ENCODE assay signal across 8 cellular contexts in the genomic region with DNA sequence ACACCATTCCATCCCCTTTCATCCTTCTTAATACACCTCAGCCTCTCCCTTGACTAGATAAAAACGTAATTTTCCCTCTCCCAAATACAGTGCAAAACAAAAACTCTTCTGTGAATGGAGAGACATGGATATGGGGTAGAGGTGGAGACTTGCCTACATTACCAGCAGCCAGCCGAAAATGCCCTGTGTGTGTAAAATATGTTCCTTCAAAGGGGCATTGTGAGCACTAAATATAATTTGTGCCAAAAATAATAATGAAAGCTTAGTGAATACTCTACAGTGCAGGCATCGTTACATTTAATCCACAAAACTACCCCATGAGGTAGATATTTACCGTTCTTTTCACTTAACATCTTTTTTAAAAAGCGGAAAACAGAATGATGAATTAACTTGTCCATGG. TPM values are rescaled to one million over a fixed set of nuclear protein-coding genes. Genes with fewer than 3 reads are reported as not detected.
DNase-seq lines count a peak whose midpoint lies in the region; ATAC-seq and TF ChIP-seq lines count a peak whose summit lies in the region.

No MANE protein-coding gene starts in this region.

- CTCF ChIA-PET in CD8-positive, alpha-beta memory T cell (lab: Charles Lee): interaction anchor here (2.2 kb wide), 1 partner anchor 160 kb away, joined by 6 read pairs; no protein-coding TSS in a partner anchor
- CTCF ChIA-PET in OCI-LY7 (lab: Charles Lee; ENCODE audit: unreplicated experiment): no interaction called here

- H3K36me3 ChIP-seq in CD8-positive, alpha-beta memory T cell (ENCODE audit: insufficient read depth, low read length): no peaks in the 10 kb centered on the region
- no peaks in the 10 kb centered on the region; the same call in 1 of the 2 replicates for H3K36me3 ChIP-seq in OCI-LY7 (ENCODE audit: insufficient read depth, low read length)

- H3K4me2 ChIP-seq in OCI-LY7 (ENCODE audit: low read length): no peak overlapping the region

- intact Hi-C loops in OCI-LY7 (cut with micrococcal nuclease; ENCODE audit: unreplicated experiment): no loop called here

- peaks cover 14 to 22% of the 10 kb centered on the region in 2 donors for H3K27me3 Mint-ChIP-seq in CD8-positive, alpha-beta memory T cell

- peaks cover 5% of the 10 kb centered on the region for H3K27me3 ChIP-seq in CD8-positive, alpha-beta memory T cell (ENCODE audit: insufficient read depth, low read length, poor library complexity, severe bottlenecking)

- peaks cover 17 to 28% (median 21%) of the 10 kb centered on the region in 5 donors for H3K9me3 Mint-ChIP-seq in CD8-positive, alpha-beta memory T cell

- H3K27ac Mint-ChIP-seq in CD8-positive, alpha-beta memory T cell: peak overlapping the region in 7 of 8 donors; percentile 70 to 99 (median 96)

- H3K36me3 Mint-ChIP-seq in CD8-positive, alpha-beta memory T cell: peaks cover 11 to 23% (median 22%) of the 10 kb centered on the region in 3 donors

- peak overlapping the region; percentile 90 for H3K4me3 ChIP-seq in CD8-positive, alpha-beta memory T cell (ENCODE audit: low read length)
- no peak overlapping the region for H3K4me3 ChIP-seq in OCI-LY7 (ENCODE audit: low read depth, low read length, poor library complexity, severe bottlenecking)
- peak overlapping the region; percentile 68 for H3K4me3 ChIP-seq in epithelial cell of proximal tubule (ENCODE audit: low read depth, low read length)

- POLR2A ChIA-PET in CD8-positive, alpha-beta memory T cell (lab: Charles Lee): no interaction called here
- POLR2A ChIA-PET in OCI-LY7 (lab: Charles Lee): no interaction called here

- H3K9me3 ChIP-seq in CD8-positive, alpha-beta memory T cell (ENCODE audit: low read length): peaks cover 14% of the 10 kb centered on the region
- H3K9me3 ChIP-seq in OCI-LY7 (ENCODE audit: low read length): peaks cover 14% of the 10 kb centered on the region; the same call in 1 of the 2 replicates

- no peak for DNase-seq in CD8-positive, alpha-beta memory T cell
- DNase-seq in OCI-LY7 (ENCODE audit: low spot score) (no peak), epithelial cell of proximal tubule (ENCODE audit: low read depth) (no peak), pons (ENCODE audit: low spot score) (peak; percentile 36), SW 1271 (lab: John Stamatoyannopoulos, UW) (no peak), HuH-7.5 (ENCODE audit: low spot score) (no peak), DMS114 treated with DMSO at 0.1 percent for 48 hours (lab: John Stamatoyannopoulos, UW; ENCODE audit: unreplicated experiment) (no peak)

- peaks cover 43 to 50% (median 44%) of the 10 kb centered on the region in 3 donors for H3K4me1 Mint-ChIP-seq in CD8-positive, alpha-beta memory T cell

- H3K27ac ChIP-seq in CD8-positive, alpha-beta memory T cell (ENCODE audit: low read depth, low read length): no peak overlapping the region
- no peak overlapping the region for H3K27ac ChIP-seq in OCI-LY7 (ENCODE audit: low read depth, low read length, poor library complexity, severe bottlenecking)

- peaks cover 31% of the 10 kb centered on the region for H3K4me1 ChIP-seq in CD8-positive, alpha-beta memory T cell (ENCODE audit: insufficient read depth, low read length)
- H3K4me1 ChIP-seq in OCI-LY7 (ENCODE audit: insufficient read depth, low read length, poor library complexity, severe bottlenecking): peaks cover 6% of the 10 kb centered on the region

- no peak for TF ChIP-seq CTCF in OCI-LY7 (conservative IDR thresholded peaks at IDR 0.05; ENCODE audit: low read length)
- TF ChIP-seq CTCF in epithelial cell of proximal tubule (conservative IDR thresholded peaks at IDR 0.05; ENCODE audit: low read depth, low read length): no peak

- no TSS peak for BruUV-seq in OCI-LY7 (replicated peaks; lab: Mats Ljungman, UMichigan)

- H2AFZ ChIP-seq in OCI-LY7 (ENCODE audit: low read length): peak overlapping the region; percentile 79; the same call in 1 of the 2 replicates

- ATAC-seq in HG03378 (IDR thresholded peaks at IDR 0.05; ENCODE audit: unreplicated experiment): no peak

- H3K4me3 Mint-ChIP-seq in CD8-positive, alpha-beta memory T cell: peak overlapping the region; percentile 92 to 99 (median 96)

- H3K9me2 ChIP-seq in OCI-LY7 (ENCODE audit: insufficient read depth, low read length): no peaks in the 10 kb centered on the region

- no peaks in the 10 kb centered on the region for H4K20me1 ChIP-seq in OCI-LY7 (ENCODE audit: insufficient read depth, low read length)

- H3K79me2 ChIP-seq in OCI-LY7 (ENCODE audit: insufficient read depth, low read depth, low read length): no peaks in the 10 kb centered on the region

RNA-seq across cellular contexts. Expression of a gene that starts 1.0 kb away (rescaled TPM):
- total RNA-seq in CD8-positive, alpha-beta memory T cell: 10 to 100 TPM; 36.8 to 40.4 TPM
- polyA plus RNA-seq in CD8-positive, alpha-beta memory T cell: 40.4 TPM
- 5.9 and 11.3 TPM in 2 replicates for total RNA-seq in OCI-LY7 (2014; rRNA removed; shearing (Covaris generic))
- total RNA-seq in OCI-LY7 (2022) (19.9 and 30.0 TPM in 2 replicates), epithelial cell of proximal tubule (33.9 and 42.1 TPM in 2 replicates)

RNA-seq across cellular contexts. Expression of a gene that starts 43.3 kb away (rescaled TPM):
- total RNA-seq in CD8-positive, alpha-beta memory T cell: under 1 TPM; 0.26 to 0.69 TPM
- polyA plus RNA-seq in CD8-positive, alpha-beta memory T cell: not detected
- total RNA-seq in OCI-LY7 (2014; rRNA removed; shearing (Covaris generic)): not detected in 2 replicates
- 0.63 and 1.2 TPM in 2 replicates for total RNA-seq in OCI-LY7 (2022)
- 52.1 and 78.4 TPM in 2 replicates for total RNA-seq in epithelial cell of proximal tubule

Comparison
In these comparisons a context has a peak if more than half of its experiments do, and no peak if none do; other contexts are left out.
1. RNA of a gene that starts 43.3 kb away (total RNA-seq): 52.1 to 78.4 TPM in epithelial cell of proximal tubule; 0.26 to 0.69 TPM in CD8-positive, alpha-beta memory T cell and 0.63 to 1.2 TPM in OCI-LY7; every median in the first group is over 10 times any median in the second.